9 cellular contexts compared by ENCODE assay signal in genomic region chr19:42634409-42635232, GRCh38. TPM values are rescaled to one million over a fixed set of nuclear protein-coding genes. Genes with fewer than 3 reads are reported as not detected.
DNase-seq lines count a peak whose midpoint lies in the region; ATAC-seq and TF ChIP-seq lines count a peak whose summit lies in the region.
"Had no signal": no experiment of that assay in that cellular context is flagged by ENCODE, and none has a peak within 500 bp of the region (broad histone marks: within the 10 kb centered on the region; RNA-seq: fewer than 3 reads in every experiment).

No MANE protein-coding gene starts in this region.

- H4K20me1 ChIP-seq in fibroblast of lung (ENCODE audit: control insufficient read depth, extremely low read depth, insufficient read depth, low read length): no peaks in the 10 kb centered on the region

- TF ChIP-seq CTCF in WI38 (IDR thresholded peaks at IDR 0.05; ENCODE audit: low read depth, low read length) (peak; percentile 64), fibroblast of lung (conservative IDR thresholded peaks at IDR 0.05 in 1 of 2, IDR thresholded peaks at IDR 0.05 in 1 of 2; ENCODE audit: low read depth in 1 of 2, low read length in 2 of 2) (peak; percentile 66 to 70)

- ATAC-seq in GM19463 (IDR thresholded peaks at IDR 0.05; ENCODE audit: unreplicated experiment): no peak
- no peak for ATAC-seq in GM21825 (IDR thresholded peaks at IDR 0.05; ENCODE audit: unreplicated experiment)

- no peaks in the 10 kb centered on the region for H3K27me3 ChIP-seq in fibroblast of lung (ENCODE audit: control insufficient read depth, insufficient read depth, low read length)

- H3K4me3 ChIP-seq in WI38 (ENCODE audit: low read depth, low read length): no peak overlapping the region
- no peak overlapping the region for H3K4me3 ChIP-seq in fibroblast of lung (replicated peaks in 1 of 4; ENCODE audit: control extremely low read depth in 1 of 4, insufficient read depth in 1 of 4, low read depth in 3 of 4, low read length in 4 of 4)

- no peak overlapping the region for H3K4me2 ChIP-seq in fibroblast of lung (ENCODE audit: extremely low read depth, insufficient read depth, low read length)

- no peak overlapping the region for H3K27ac ChIP-seq in fibroblast of lung (ENCODE audit: insufficient read depth, low read length)

- H2AFZ ChIP-seq in fibroblast of lung (ENCODE audit: low read length): peak overlapping the region; percentile 20

- H3K36me3 ChIP-seq in fibroblast of lung (ENCODE audit: control insufficient read depth, insufficient read depth, low read length): no peaks in the 10 kb centered on the region

- peak; percentile 53 for DNase-seq in NCI-H82 (lab: John Stamatoyannopoulos, UW)
- DNase-seq in NCI-H82 treated with DMSO at 0.1 percent for 48 hours (lab: John Stamatoyannopoulos, UW; ENCODE audit: unreplicated experiment): no peak
- peak; percentile 0 for DNase-seq in KG1 (lab: John Stamatoyannopoulos, UW)
- peak; percentile 6 to 9 for DNase-seq in fibroblast of lung (ENCODE audit: low read depth in 2 of 2)
- peak; percentile 50 for DNase-seq in stimulated activated CD4-positive, alpha-beta T cell treated with anti-CD3 and anti-CD28 coated beads, Interleukin-4, amount 100 ng/mL, for 24 hours
- DNase-seq: activated naive CD8-positive, alpha-beta T cell treated with anti-CD3 and anti-CD28 coated beads, Interleukin-2, amount 10 ng/mL, durations not matched to agents 7 days and 5 days had no signal

- H3K9me3 ChIP-seq in fibroblast of lung (ENCODE audit: control insufficient read depth, insufficient read depth, low read depth, low read length): no peaks in the 10 kb centered on the region

- H3K4me1 ChIP-seq in fibroblast of lung (ENCODE audit: control insufficient read depth, extremely low read depth, insufficient read depth, low read length): no peaks in the 10 kb centered on the region

- no peak overlapping the region for H3K9ac ChIP-seq in fibroblast of lung (ENCODE audit: insufficient read depth, low read length)

- no peaks in the 10 kb centered on the region for H3K79me2 ChIP-seq in fibroblast of lung (ENCODE audit: control insufficient read depth, insufficient read depth, low read length)

RNA-seq across cellular contexts. Expression of gene CEACAM8, which starts 39.9 kb away (rescaled TPM):
- total RNA-seq in fibroblast of lung: not detected in 2 replicates
- polyA plus RNA-seq in fibroblast of lung: not detected in 2 replicates
- polyA plus RNA-seq in fibroblast of lung (2012): not detected in 2 replicates
- not detected in 2 replicates for polyA minus RNA-seq in fibroblast of lung (ENCODE audit: low replicate concordance)
- total RNA-seq: activated naive CD8-positive, alpha-beta T cell treated with anti-CD3 and anti-CD28 coated beads, Interleukin-2, amount 10 ng/mL, durations not matched to agents 7 days and 5 days had no signal
